Comparison of ENCODE assay signal across 1 cellular context in the genomic region with DNA sequence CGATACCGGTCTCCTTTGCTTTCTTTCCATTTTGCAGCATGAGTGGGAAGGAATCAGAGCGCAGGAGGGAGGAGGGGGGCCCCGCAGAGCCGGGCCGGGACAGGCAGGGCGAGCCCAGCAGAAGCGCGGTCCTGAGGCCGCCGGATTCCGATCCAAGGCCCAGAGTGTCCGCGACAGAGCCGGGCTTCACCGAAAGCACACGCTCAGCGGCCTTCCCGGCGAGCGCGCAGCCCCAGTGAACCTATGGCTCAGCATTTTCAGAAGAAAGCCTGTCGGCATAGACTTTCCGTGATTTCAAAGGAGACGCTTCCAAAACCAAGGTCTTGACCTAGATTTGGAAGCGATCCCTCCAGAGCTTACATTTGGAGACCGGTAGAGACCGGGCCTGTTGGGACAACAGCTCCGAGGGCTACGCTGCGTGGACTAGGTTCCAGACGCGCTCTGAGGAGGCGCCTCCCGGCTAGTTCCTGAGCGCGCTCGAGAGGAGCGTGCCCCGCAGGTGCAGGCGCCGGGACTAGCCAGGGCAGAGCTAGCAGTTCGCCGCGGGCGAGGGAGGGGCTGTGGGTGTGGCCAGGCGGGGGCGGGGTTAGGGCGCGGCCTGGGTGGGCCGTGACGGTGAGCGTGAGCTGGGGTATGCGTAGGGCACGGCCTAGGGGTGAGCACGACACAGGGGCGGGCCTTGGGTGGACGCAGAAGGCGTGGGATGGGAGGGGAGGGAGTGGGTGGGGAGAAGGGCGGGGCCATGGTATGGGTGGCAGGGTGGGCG.
TF ChIP-seq lines count a peak whose summit lies in the region.

No MANE protein-coding gene starts in this region.

TF ChIP-seq in Ishikawa, 13 proteins besides CTCF, POLR2A, EP300 and RAD21 (continued from another document):
- TF ChIP-seq, protein P1, sequence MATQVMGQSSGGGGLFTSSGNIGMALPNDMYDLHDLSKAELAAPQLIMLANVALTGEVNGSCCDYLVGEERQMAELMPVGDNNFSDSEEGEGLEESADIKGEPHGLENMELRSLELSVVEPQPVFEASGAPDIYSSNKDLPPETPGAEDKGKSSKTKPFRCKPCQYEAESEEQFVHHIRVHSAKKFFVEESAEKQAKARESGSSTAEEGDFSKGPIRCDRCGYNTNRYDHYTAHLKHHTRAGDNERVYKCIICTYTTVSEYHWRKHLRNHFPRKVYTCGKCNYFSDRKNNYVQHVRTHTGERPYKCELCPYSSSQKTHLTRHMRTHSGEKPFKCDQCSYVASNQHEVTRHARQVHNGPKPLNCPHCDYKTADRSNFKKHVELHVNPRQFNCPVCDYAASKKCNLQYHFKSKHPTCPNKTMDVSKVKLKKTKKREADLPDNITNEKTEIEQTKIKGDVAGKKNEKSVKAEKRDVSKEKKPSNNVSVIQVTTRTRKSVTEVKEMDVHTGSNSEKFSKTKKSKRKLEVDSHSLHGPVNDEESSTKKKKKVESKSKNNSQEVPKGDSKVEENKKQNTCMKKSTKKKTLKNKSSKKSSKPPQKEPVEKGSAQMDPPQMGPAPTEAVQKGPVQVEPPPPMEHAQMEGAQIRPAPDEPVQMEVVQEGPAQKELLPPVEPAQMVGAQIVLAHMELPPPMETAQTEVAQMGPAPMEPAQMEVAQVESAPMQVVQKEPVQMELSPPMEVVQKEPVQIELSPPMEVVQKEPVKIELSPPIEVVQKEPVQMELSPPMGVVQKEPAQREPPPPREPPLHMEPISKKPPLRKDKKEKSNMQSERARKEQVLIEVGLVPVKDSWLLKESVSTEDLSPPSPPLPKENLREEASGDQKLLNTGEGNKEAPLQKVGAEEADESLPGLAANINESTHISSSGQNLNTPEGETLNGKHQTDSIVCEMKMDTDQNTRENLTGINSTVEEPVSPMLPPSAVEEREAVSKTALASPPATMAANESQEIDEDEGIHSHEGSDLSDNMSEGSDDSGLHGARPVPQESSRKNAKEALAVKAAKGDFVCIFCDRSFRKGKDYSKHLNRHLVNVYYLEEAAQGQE (IDR thresholded peaks at IDR 0.05; ENCODE audit: low read depth): no peak
- peak; percentile 90 for TF ChIP-seq TAF1 (IDR thresholded peaks at IDR 0.05; ENCODE audit: low read depth)
- TF ChIP-seq, protein P2, sequence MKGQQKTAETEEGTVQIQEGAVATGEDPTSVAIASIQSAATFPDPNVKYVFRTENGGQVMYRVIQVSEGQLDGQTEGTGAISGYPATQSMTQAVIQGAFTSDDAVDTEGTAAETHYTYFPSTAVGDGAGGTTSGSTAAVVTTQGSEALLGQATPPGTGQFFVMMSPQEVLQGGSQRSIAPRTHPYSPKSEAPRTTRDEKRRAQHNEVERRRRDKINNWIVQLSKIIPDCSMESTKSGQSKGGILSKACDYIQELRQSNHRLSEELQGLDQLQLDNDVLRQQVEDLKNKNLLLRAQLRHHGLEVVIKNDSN (IDR thresholded peaks at IDR 0.05): no peak
